ENCODE assay signal across 8 cellular contexts in the genomic region with DNA sequence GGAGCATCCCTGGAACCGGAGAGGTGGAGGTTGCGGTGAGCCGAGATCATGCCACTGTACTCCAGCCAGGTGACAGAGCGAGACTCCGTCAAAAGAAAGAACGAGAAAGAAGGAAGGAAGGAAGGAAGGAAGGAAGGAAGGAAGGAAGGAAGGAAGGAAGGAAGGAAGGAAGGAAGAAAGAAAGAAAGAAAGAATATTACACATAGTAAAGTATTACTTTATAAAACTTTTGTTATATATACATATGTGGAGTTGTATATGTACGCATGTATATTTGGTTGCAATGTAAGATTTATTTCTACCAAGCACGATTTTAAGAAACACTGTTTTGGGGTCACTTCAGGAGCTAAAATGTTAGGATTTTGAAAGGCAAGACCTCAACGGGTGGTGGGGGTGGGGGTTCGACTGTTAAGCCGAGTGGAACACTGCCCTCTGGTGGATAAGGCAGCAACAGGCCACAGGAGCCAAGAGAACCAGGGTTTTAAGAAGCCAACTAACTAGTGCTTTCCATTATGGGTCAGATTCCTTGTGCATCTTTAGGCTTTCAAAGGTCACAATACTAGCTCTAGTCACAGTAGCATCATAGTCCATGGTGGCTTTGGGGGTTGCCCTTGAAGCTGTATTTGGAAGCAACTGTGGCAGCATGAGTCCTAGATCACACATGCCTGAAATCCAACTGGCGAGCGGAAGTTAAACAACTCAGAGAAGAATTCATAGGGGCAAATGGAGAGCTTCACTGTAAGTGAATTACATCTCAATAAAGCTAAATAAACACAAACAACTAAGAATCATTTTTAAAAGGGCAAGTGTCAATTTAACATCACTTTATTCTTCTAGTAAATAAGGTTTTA. TPM values are rescaled to one million over a fixed set of nuclear protein-coding genes. Genes with fewer than 3 reads are reported as not detected.
DNase-seq lines count a peak whose midpoint lies in the region; ATAC-seq lines count a peak whose summit lies in the region.

No MANE protein-coding gene starts in this region.

- H3K36me3 Mint-ChIP-seq in stimulated activated naive CD8-positive, alpha-beta T cell treated with anti-CD3 and anti-CD28 coated beads, Interleukin-15, Interleukin-2, amounts not matched to agents 100 ng/mL and 50 ng/mL, for 24 hours (ENCODE audit: low read depth) = peaks cover 34% of the 10 kb centered on the region

- H3K27me3 ChIP-seq in NT2/D1 (ENCODE audit: insufficient read depth, insufficient read length) = no peaks in the 10 kb centered on the region

- peak overlapping the region; percentile 37 for H3K27ac Mint-ChIP-seq in stimulated activated naive CD8-positive, alpha-beta T cell treated with anti-CD3 and anti-CD28 coated beads, Interleukin-15, Interleukin-2, amounts not matched to agents 100 ng/mL and 50 ng/mL, for 24 hours

- no peak overlapping the region for H3K9ac ChIP-seq in NT2/D1 (ENCODE audit: insufficient read length, low read depth)

- H3K27me3 Mint-ChIP-seq in stimulated activated naive CD8-positive, alpha-beta T cell treated with anti-CD3 and anti-CD28 coated beads, Interleukin-15, Interleukin-2, amounts not matched to agents 100 ng/mL and 50 ng/mL, for 24 hours = no peaks in the 10 kb centered on the region

- H3K36me3 ChIP-seq in NT2/D1 (ENCODE audit: insufficient read depth, insufficient read length, low read length) = peaks cover 8% of the 10 kb centered on the region

- H3K4me3 ChIP-seq in NT2/D1 (ENCODE audit: insufficient read length, low read depth) = no peak overlapping the region

- DNase-seq in GM03348 (ENCODE audit: low spot score) (peak; percentile 88), NT2/D1 (ENCODE audit: low read depth, low spot score) (peak; percentile 75), epidermal melanocyte (ENCODE audit: insufficient read length, low spot score) (peak; percentile 87), myocyte (ENCODE audit: low read depth) (peak; percentile 73), NCI-H128 (lab: John Stamatoyannopoulos, UW; ENCODE audit: unreplicated experiment) (no peak)
- peak; percentile 76 for DNase-seq in activated CD8-positive, alpha-beta memory T cell treated with anti-CD3 and anti-CD28 coated beads, Interleukin-2, amount 50 U/mL, for 48 hours

- no peaks in the 10 kb centered on the region for H3K9me3 Mint-ChIP-seq in stimulated activated naive CD8-positive, alpha-beta T cell treated with anti-CD3 and anti-CD28 coated beads, Interleukin-15, Interleukin-2, amounts not matched to agents 100 ng/mL and 50 ng/mL, for 24 hours

- H3K4me1 ChIP-seq in NT2/D1 (ENCODE audit: insufficient read depth, insufficient read length) = no peaks in the 10 kb centered on the region

- H3K4me3 Mint-ChIP-seq in stimulated activated naive CD8-positive, alpha-beta T cell treated with anti-CD3 and anti-CD28 coated beads, Interleukin-15, Interleukin-2, amounts not matched to agents 100 ng/mL and 50 ng/mL, for 24 hours = no peak overlapping the region

- peaks cover 16% of the 10 kb centered on the region for H3K4me1 Mint-ChIP-seq in stimulated activated naive CD8-positive, alpha-beta T cell treated with anti-CD3 and anti-CD28 coated beads, Interleukin-15, Interleukin-2, amounts not matched to agents 100 ng/mL and 50 ng/mL, for 24 hours (ENCODE audit: low read depth)

- peak; percentile 54 for ATAC-seq in HG02938 (IDR thresholded peaks at IDR 0.05; ENCODE audit: unreplicated experiment)

- H3K9me3 ChIP-seq in NT2/D1 (ENCODE audit: insufficient read depth, low read length) = no peaks in the 10 kb centered on the region

RNA-seq across cellular contexts. Expression of a gene that starts 22.5 kb away (rescaled TPM):
- total RNA-seq in myocyte = 83.2 and 89.8 TPM in 2 replicates
- 87.9 TPM for polyA plus RNA-seq in myocyte (2012)

RNA-seq across cellular contexts. Expression of a gene that starts 22.5 kb away (rescaled TPM):
- total RNA-seq in myocyte = 3.5 and 4.7 TPM in 2 replicates
- 1.8 TPM for polyA plus RNA-seq in myocyte (2012)

RNA-seq across cellular contexts. Expression of a gene that starts 39.4 kb away (rescaled TPM):
- 155 and 207 TPM in 2 replicates for total RNA-seq in myocyte
- 240 TPM for polyA plus RNA-seq in myocyte (2012)
